ENCODE assay signal across 13 cellular contexts in the genomic region with DNA sequence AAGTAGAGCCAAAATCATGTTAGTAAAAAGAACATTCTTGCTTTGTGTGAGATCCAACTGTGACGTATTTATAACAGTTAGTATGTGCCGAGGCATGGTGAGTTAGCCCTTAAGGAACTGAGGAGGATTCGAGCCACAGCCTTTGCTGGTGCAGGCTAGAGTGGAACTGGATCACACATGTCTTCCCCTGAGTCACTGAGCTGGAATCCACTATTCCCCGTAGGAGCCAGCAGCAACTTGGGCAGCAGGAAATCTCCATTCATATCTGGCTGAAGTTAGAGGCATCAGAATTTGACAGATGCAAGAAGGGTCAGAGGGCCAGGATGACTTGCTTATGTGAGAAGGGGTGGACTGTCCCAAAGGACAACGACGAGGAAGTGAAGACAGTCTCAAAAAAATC.
DNase-seq lines count a peak whose midpoint lies in the region; ATAC-seq and TF ChIP-seq lines count a peak whose summit lies in the region.
"Had no signal": no experiment of that assay in that cellular context is flagged by ENCODE, and none has a peak within 500 bp of the region (broad histone marks: within the 10 kb centered on the region; RNA-seq: fewer than 3 reads in every experiment).

No MANE protein-coding gene starts in this region.

- peak; percentile 24 for DNase-seq in ACHN
- peak; percentile 86 for DNase-seq in LHCN-M2 (ENCODE audit: low read depth)
- DNase-seq in cardiac fibroblast (ENCODE audit: low read depth in 2 of 2): peak; percentile 83 to 92
- peak; percentile 19 for DNase-seq in hepatocyte (ENCODE audit: low spot score)
- DNase-seq in T-cell: no peak
- no peak for DNase-seq in HuH-7.5 (ENCODE audit: low spot score)
- DNase-seq in activated T-cell treated with anti-CD3 and anti-CD28 coated beads, Interleukin-2, amount 50 U/mL, for 1 hour: no peak
- DNase-seq: BE2C, esophagus squamous epithelium, NCI-H2107, testis had no signal

- no peaks in the 10 kb centered on the region for H3K36me3 Mint-ChIP-seq in T-cell

- POLR2A ChIA-PET in T-cell (lab: Charles Lee): no interaction called here

- no peaks in the 10 kb centered on the region for H3K9me2 ChIP-seq in hepatocyte (replicated peaks; ENCODE audit: insufficient read depth)

- 72% methylated on average over 6 of the region's 6 CpGs for WGBS in hepatocyte (ENCODE audit: low lambda C conversion rate, missing lambda C conversion rate)

- no peaks in the 10 kb centered on the region for H3K9me3 ChIP-seq in hepatocyte (ENCODE audit: low read depth)
- H3K9me3 ChIP-seq: BE2C, esophagus squamous epithelium, testis had no signal

- in situ Hi-C loops in ACHN (cut with HindIII; ENCODE audit: low pct_ligation_motif_present, low pct_unique_long_range_greater_than_20kb, low sequenced_read_pairs): no loop called here

- H2AFZ ChIP-seq in hepatocyte: no peak overlapping the region

- CTCF ChIA-PET in T-cell (lab: Charles Lee): no interaction called here

- H3K27ac Mint-ChIP-seq in T-cell: no peak overlapping the region
- H3K27ac Mint-ChIP-seq: progenitor cell of endocrine pancreas had no signal

- H3K27me3 ChIP-seq in hepatocyte: no peaks in the 10 kb centered on the region
- H3K27me3 ChIP-seq: BE2C, esophagus squamous epithelium, testis had no signal

- peaks cover 0 to 3% of the 10 kb centered on the region in 2 donors for H3K27me3 Mint-ChIP-seq in T-cell
- H3K27me3 Mint-ChIP-seq: progenitor cell of endocrine pancreas had no signal

- no peaks in the 10 kb centered on the region for H3K79me2 ChIP-seq in hepatocyte

- no peaks in the 10 kb centered on the region for H4K20me1 ChIP-seq in hepatocyte (ENCODE audit: insufficient read depth, poor library complexity, severe bottlenecking)

- H3K4me3 Mint-ChIP-seq in T-cell: no peak overlapping the region

- H3K4me3 ChIP-seq in cardiac fibroblast (replicated peaks in 1 of 2; ENCODE audit: low read depth in 2 of 2, low read length in 2 of 2) (no peak overlapping the region), hepatocyte (no peak overlapping the region)
- H3K4me3 ChIP-seq: esophagus squamous epithelium, testis had no signal

- no peaks in the 10 kb centered on the region for H3K36me3 ChIP-seq in hepatocyte (replicated peaks; ENCODE audit: insufficient read depth, low read depth)
- H3K36me3 ChIP-seq: BE2C, esophagus squamous epithelium had no signal

- no peak overlapping the region for H3K27ac ChIP-seq in hepatocyte
- H3K27ac ChIP-seq: testis had no signal

- TF ChIP-seq CTCF in cardiac fibroblast (IDR thresholded peaks at IDR 0.05; ENCODE audit: low read depth, low read length): no peak
- no peak for TF ChIP-seq CTCF in hepatocyte (IDR thresholded peaks at IDR 0.05; ENCODE audit: poor library complexity)

- H3K4me1 ChIP-seq in hepatocyte (ENCODE audit: insufficient read depth): peaks cover 3% of the 10 kb centered on the region
- H3K4me1 ChIP-seq: BE2C, testis had no signal

- no peaks in the 10 kb centered on the region for H3K4me1 Mint-ChIP-seq in T-cell

- no peaks in the 10 kb centered on the region for H3K9me3 Mint-ChIP-seq in T-cell

- H3K4me2 ChIP-seq in hepatocyte: no peak overlapping the region

- ATAC-seq in T-cell (replicated peaks in 1 of 4) (no peak), HG02938 (IDR thresholded peaks at IDR 0.05; ENCODE audit: unreplicated experiment) (no peak)

Comparison
In these comparisons a context has a peak if more than half of its experiments do, and no peak if none do; other contexts are left out.
1. DNase-seq: peak in ACHN (single experiment), LHCN-M2 (single experiment), cardiac fibroblast (2 of 2) and hepatocyte (single experiment); none in T-cell (0 of 34), HuH-7.5 (single experiment) and activated T-cell treated with anti-CD3 and anti-CD28 coated beads, Interleukin-2, amount 50 U/mL, for 1 hour (single experiment).